ENCODE assay signal across 10 cellular contexts in the genomic region with DNA sequence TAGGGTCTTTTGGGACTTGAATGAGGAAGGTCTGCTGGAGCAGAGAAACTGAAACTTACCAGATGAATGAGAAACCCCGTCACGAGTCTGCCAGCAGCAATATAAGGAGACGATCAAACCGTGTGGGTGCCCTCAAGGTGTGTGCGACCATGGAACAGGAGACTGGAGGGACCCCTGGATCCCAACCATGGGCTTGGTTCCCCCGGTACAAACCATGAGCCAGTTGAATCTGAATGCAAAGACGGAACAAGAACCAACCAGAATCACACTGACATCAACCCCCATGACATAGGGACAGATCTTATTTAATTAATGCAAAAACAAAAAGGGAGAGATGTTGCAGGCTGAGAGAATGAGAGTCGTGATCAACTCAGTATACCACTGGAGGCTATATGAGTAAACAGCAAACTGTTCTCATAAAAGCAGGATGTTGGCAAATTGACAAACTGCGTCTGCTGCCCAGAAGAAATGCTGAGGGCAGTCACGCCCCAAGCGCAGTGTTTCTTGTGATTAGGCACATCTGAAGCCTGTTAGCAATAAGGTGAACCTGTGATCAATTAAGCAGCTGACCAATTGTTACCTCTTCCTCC.
DNase-seq lines count a peak whose midpoint lies in the region; ATAC-seq and TF ChIP-seq lines count a peak whose summit lies in the region.
"Had no signal": no experiment of that assay in that cellular context is flagged by ENCODE, and none has a peak within 500 bp of the region (broad histone marks: within the 10 kb centered on the region; RNA-seq: fewer than 3 reads in every experiment).

No MANE protein-coding gene starts in this region.

- peak overlapping the region; percentile 69 for H3K4me3 Mint-ChIP-seq in memory B cell
- no peak overlapping the region for H3K4me3 Mint-ChIP-seq in activated T-cell treated with anti-CD3 and anti-CD28 coated beads, Interleukin-2, amount 50 U/mL, for 24 hours

- peak; percentile 22 for ATAC-seq in GM21619 (IDR thresholded peaks at IDR 0.05; ENCODE audit: unreplicated experiment)
- ATAC-seq in memory B cell (ENCODE audit: low read depth) = peak; percentile 34
- ATAC-seq in GM19397 (IDR thresholded peaks at IDR 0.05; ENCODE audit: unreplicated experiment) = no peak

- DNase-seq in NCI-H2029 (lab: John Stamatoyannopoulos, UW) (peak; percentile 49), NCI-H2029 treated with DMSO at 0.1 percent for 48 hours (lab: John Stamatoyannopoulos, UW) (no peak), LNCaP clone FGC (ENCODE audit: low read depth) (peak; percentile 54), memory B cell (ENCODE audit: low spot score in 2 of 2) (no peak)
- no peak for DNase-seq in central memory CD4-positive, alpha-beta T cell
- no peak for DNase-seq in activated T-cell treated with anti-CD3 and anti-CD28 coated beads, Interleukin-2, amount 50 U/mL, for 24 hours
- DNase-seq: amniotic stem cell, NCI-H1048 had no signal

- H3K4me1 Mint-ChIP-seq in memory B cell = peaks cover 9% of the 10 kb centered on the region
- H3K4me1 Mint-ChIP-seq in activated T-cell treated with anti-CD3 and anti-CD28 coated beads, Interleukin-2, amount 50 U/mL, for 24 hours (ENCODE audit: low read depth) = no peaks in the 10 kb centered on the region

- no peak overlapping the region for H3K4me3 ChIP-seq in LNCaP clone FGC (ENCODE audit: low read depth, low read length)

- no peaks in the 10 kb centered on the region for H3K36me3 Mint-ChIP-seq in memory B cell
- H3K36me3 Mint-ChIP-seq in activated T-cell treated with anti-CD3 and anti-CD28 coated beads, Interleukin-2, amount 50 U/mL, for 24 hours (ENCODE audit: low read depth) = no peaks in the 10 kb centered on the region

- no peak overlapping the region for H3K27ac Mint-ChIP-seq in memory B cell
- H3K27ac Mint-ChIP-seq in activated T-cell treated with anti-CD3 and anti-CD28 coated beads, Interleukin-2, amount 50 U/mL, for 24 hours = no peak overlapping the region

- no peak for TF ChIP-seq CTCF in LNCaP clone FGC (IDR thresholded peaks at IDR 0.05; ENCODE audit: control insufficient read depth, extremely low read depth, insufficient read depth)

- H3K27me3 Mint-ChIP-seq in memory B cell = no peaks in the 10 kb centered on the region
- H3K27me3 Mint-ChIP-seq in activated T-cell treated with anti-CD3 and anti-CD28 coated beads, Interleukin-2, amount 50 U/mL, for 24 hours = no peaks in the 10 kb centered on the region

- no peaks in the 10 kb centered on the region for H3K9me3 Mint-ChIP-seq in memory B cell
- H3K9me3 Mint-ChIP-seq in activated T-cell treated with anti-CD3 and anti-CD28 coated beads, Interleukin-2, amount 50 U/mL, for 24 hours = no peaks in the 10 kb centered on the region

Comparison
In these comparisons a context has a peak if more than half of its experiments do, and no peak if none do; other contexts are left out.
1. DNase-seq: peak in NCI-H2029 (single experiment) and LNCaP clone FGC (single experiment); none in NCI-H2029 treated with DMSO at 0.1 percent for 48 hours (single experiment), memory B cell (0 of 2), central memory CD4-positive, alpha-beta T cell (single experiment) and activated T-cell treated with anti-CD3 and anti-CD28 coated beads, Interleukin-2, amount 50 U/mL, for 24 hours (single experiment).